Comparison of ENCODE assay signal across 23 cellular contexts in genomic region chr3:193589616-193590015, GRCh38. TPM values are rescaled to one million over a fixed set of nuclear protein-coding genes. Genes with fewer than 3 reads are reported as not detected.
"Had no signal": no experiment of that assay in that cellular context is flagged by ENCODE, and none has a peak within 500 bp of the region (broad histone marks: within the 10 kb centered on the region; RNA-seq: fewer than 3 reads in every experiment).

No MANE protein-coding gene starts in this region.

- H3K27me3 ChIP-seq: ovary, suprapubic skin, tibial nerve had no signal

- ATAC-seq: activated T-cell treated with anti-CD3 and anti-CD28 coated beads, Interleukin-2, amount 50 U/mL, for 4 hours; natural killer cell treated with Interleukin-12 subunit alpha and Interleukin-12 subunit beta and Interleukin-15 and Interleukin-18, amount 100 ng/mL, for 72 hours; right cardiac atrium; stimulated activated naive CD8-positive, alpha-beta T cell treated with anti-CD3 and anti-CD28 coated beads, Interleukin-15, amount 100 ng/mL, for 72 hours; T-helper 17 cell had no signal

- H3K36me3 ChIP-seq: left ventricle myocardium inferior, ovary, suprapubic skin, tibial nerve had no signal

- FAIRE-seq: endometrium, frontal cortex, urothelium cell line had no signal

- H3K9me3 ChIP-seq: left ventricle myocardium inferior, ovary, suprapubic skin, tibial nerve had no signal

- H3K27ac ChIP-seq: left ventricle myocardium inferior, ovary, suprapubic skin, tibial nerve had no signal

- H3K4me3 ChIP-seq: left ventricle myocardium inferior, ovary, suprapubic skin, tibial nerve had no signal

- DNase-seq: activated CD4-positive, alpha-beta T cell treated with anti-CD3 and anti-CD28 coated beads for 4 hours; activated CD4-positive, alpha-beta T cell treated with anti-CD3 and anti-CD28 coated beads, Interleukin-2, amount 50 U/mL, for 48 hours; activated CD4-positive, CD25-positive, alpha-beta regulatory T cell; activated CD8-positive, alpha-beta memory T cell treated with anti-CD3 and anti-CD28 coated beads, Interleukin-2, amount 50 U/mL, for 48 hours; activated naive CD4-positive, alpha-beta T cell treated with Interleukin-2 at 50 U/mL for 16 hours; activated naive CD8-positive, alpha-beta T cell treated with anti-CD3 and anti-CD28 coated beads for 36 hours; activated T-cell treated with anti-CD3 and anti-CD28 coated beads, Interleukin-2, amount 50 U/mL, for 4 hours; effector CD4-positive, alpha-beta T cell; glutamatergic neuron; hippocampal formation; left ventricle myocardium inferior; ovary; right cardiac atrium; stimulated activated CD4-positive, alpha-beta T cell treated with anti-CD3 and anti-CD28 coated beads, Interleukin-1b, Interleukin-23, amount 100 ng/mL, for 48 hours; stimulated activated naive CD8-positive, alpha-beta T cell treated with anti-CD3 and anti-CD28 coated beads, Interleukin-15, amount 100 ng/mL, for 72 hours; T-helper 17 cell had no signal

RNA-seq across cellular contexts. Expression of gene ATP13A4, which starts 34.9 kb away (rescaled TPM):
- total RNA-seq: cardiac septum had no signal
